In the genomic region with DNA sequence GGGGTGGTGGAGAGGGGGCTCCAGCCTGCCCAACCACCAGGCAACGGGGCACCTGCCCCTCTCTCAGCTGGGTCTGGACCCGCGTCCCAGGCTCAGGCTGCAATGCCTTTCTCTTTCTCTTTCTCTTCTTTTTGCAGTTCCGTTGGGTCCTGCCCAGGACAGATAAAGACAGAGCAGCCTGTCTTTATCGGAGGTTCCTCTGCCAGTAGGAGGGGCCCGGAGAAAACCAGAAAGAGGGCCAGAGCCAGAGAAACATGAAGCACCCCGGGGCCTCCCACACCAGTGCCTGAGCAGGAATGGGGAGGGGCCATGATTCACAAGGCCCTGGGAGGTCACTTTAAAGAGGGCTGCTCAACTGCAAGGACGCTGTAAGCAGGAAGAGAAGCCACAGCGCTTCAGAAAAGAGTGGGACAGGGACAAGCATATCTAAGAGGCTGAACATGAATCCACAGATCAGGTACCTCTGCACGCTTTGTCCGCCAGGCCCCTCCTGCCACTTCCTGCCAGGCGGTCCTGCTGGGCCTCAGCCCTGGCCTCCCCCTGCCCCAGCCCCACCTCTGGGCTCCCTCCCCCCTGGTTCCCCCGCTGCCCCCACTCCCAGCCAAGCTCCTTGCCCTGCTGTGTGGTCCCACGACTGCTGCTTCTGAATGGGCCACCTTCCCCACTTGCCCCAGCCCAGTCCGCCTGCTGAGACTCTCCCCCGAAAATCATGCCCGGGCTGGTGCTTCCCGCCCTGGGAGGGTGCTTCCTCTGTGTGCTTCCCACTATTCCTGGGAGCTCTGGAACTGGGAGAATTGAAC, we compare ENCODE assay signal across 1 cellular context.
A peak's percentile ranks its signal among the peaks of the same experiment; 100 is the strongest.
TF ChIP-seq lines count a peak whose summit lies in the region.

A gene (plus strand): TSS at position 335 of the 800 bp plus-strand sequence. CDS start 106 bp downstream, at position 441.

TF ChIP-seq in HepG2, 621 proteins besides CTCF, POLR2A, EP300 and RAD21 (continued from another document and continues in another):
- TF ChIP-seq, protein P1, sequence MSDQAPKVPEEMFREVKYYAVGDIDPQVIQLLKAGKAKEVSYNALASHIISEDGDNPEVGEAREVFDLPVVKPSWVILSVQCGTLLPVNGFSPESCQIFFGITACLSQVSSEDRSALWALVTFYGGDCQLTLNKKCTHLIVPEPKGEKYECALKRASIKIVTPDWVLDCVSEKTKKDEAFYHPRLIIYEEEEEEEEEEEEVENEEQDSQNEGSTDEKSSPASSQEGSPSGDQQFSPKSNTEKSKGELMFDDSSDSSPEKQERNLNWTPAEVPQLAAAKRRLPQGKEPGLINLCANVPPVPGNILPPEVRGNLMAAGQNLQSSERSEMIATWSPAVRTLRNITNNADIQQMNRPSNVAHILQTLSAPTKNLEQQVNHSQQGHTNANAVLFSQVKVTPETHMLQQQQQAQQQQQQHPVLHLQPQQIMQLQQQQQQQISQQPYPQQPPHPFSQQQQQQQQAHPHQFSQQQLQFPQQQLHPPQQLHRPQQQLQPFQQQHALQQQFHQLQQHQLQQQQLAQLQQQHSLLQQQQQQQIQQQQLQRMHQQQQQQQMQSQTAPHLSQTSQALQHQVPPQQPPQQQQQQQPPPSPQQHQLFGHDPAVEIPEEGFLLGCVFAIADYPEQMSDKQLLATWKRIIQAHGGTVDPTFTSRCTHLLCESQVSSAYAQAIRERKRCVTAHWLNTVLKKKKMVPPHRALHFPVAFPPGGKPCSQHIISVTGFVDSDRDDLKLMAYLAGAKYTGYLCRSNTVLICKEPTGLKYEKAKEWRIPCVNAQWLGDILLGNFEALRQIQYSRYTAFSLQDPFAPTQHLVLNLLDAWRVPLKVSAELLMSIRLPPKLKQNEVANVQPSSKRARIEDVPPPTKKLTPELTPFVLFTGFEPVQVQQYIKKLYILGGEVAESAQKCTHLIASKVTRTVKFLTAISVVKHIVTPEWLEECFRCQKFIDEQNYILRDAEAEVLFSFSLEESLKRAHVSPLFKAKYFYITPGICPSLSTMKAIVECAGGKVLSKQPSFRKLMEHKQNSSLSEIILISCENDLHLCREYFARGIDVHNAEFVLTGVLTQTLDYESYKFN (CRISPR knock-in tag; conservative IDR thresholded peaks at IDR 0.05): 0 out of 2 replicates have a peak, but pooled peaks have one; percentile 18
- TF ChIP-seq, protein P2, sequence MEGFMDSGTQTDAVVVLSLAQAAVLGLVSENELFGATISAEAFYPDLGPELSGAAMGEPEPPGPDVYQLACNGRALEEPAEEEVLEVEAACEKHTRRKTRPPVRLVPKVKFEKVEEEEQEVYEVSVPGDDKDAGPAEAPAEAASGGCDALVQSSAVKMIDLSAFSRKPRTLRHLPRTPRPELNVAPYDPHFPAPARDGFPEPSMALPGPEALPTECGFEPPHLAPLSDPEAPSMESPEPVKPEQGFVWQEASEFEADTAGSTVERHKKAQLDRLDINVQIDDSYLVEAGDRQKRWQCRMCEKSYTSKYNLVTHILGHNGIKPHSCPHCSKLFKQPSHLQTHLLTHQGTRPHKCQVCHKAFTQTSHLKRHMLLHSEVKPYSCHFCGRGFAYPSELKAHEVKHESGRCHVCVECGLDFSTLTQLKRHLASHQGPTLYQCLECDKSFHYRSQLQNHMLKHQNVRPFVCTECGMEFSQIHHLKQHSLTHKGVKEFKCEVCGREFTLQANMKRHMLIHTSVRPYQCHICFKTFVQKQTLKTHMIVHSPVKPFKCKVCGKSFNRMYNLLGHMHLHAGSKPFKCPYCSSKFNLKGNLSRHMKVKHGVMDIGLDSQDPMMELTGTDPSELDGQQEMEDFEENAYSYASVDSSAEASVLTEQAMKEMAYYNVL (CRISPR knock-in tag; IDR thresholded peaks at IDR 0.05; ENCODE audit: borderline replicate concordance): peak; percentile 17; the same call in 1 of the 2 replicates
- TF ChIP-seq MEIS1 (CRISPR knock-in tag; IDR thresholded peaks at IDR 0.05; ENCODE audit: borderline replicate concordance) (no peak), ZMYM4 (CRISPR knock-in tag; IDR thresholded peaks at IDR 0.05) (no peak), ZNF207 (IDR thresholded peaks at IDR 0.05; ENCODE audit: borderline replicate concordance) (no peak), AGO1 (IDR thresholded peaks at IDR 0.05; ENCODE audit: low read depth, low read length, poor library complexity, severe bottlenecking) (no peak), ZBTB38 (CRISPR knock-in tag; IDR thresholded peaks at IDR 0.05) (no peak), CBX1 (IDR thresholded peaks at IDR 0.05; ENCODE audit: low read depth) (no peak), TGIF2 (CRISPR knock-in tag; IDR thresholded peaks at IDR 0.05) (peak; percentile 23; the same call in 1 of the 2 replicates), FOXK1 (CRISPR knock-in tag; IDR thresholded peaks at IDR 0.05; ENCODE audit: borderline replicate concordance, low read depth) (peak; percentile 17; the same call in 1 of the 2 replicates), ZFP1 (CRISPR knock-in tag; IDR thresholded peaks at IDR 0.05) (no peak), MAFF (IDR thresholded peaks at IDR 0.05; ENCODE audit: low read depth, low read length) (no peak), ZNF569 (CRISPR knock-in tag; IDR thresholded peaks at IDR 0.05; ENCODE audit: borderline replicate concordance) (no peak), MED1 (CRISPR knock-in tag; IDR thresholded peaks at IDR 0.05) (peak; percentile 48; the same call in 1 of the 2 replicates), ZNF720 (CRISPR knock-in tag; IDR thresholded peaks at IDR 0.05) (no peak), ELF4 (CRISPR knock-in tag; IDR thresholded peaks at IDR 0.05; ENCODE audit: borderline replicate concordance) (no peak), ZBTB7B (CRISPR knock-in tag; IDR thresholded peaks at IDR 0.05) (0 out of 2 replicates have a peak, but pooled peaks have one; percentile 30), HNRNPUL1 (IDR thresholded peaks at IDR 0.05; ENCODE audit: low read depth, low read length) (no peak), ZNF891 (CRISPR knock-in tag; IDR thresholded peaks at IDR 0.05) (no peak), ZNF501 (CRISPR knock-in tag; IDR thresholded peaks at IDR 0.05) (0 out of 2 replicates have a peak, but pooled peaks have one; percentile 9), YY1 (IDR thresholded peaks at IDR 0.05; ENCODE audit: insufficient read depth, insufficient replicate concordance, low read depth, low read length) (peak; percentile 35), POLR2G (IDR thresholded peaks at IDR 0.05; ENCODE audit: low read depth, low read length) (peak; percentile 75), ZNF143 (CRISPR knock-in tag; IDR thresholded peaks at IDR 0.05) (0 out of 2 replicates have a peak, but pooled peaks have one; percentile 23), ZSCAN21 (CRISPR knock-in tag; IDR thresholded peaks at IDR 0.05; ENCODE audit: borderline replicate concordance) (no peak), ZNF510 (CRISPR knock-in tag; IDR thresholded peaks at IDR 0.05; ENCODE audit: low read depth) (no peak), TEAD2 (CRISPR knock-in tag; IDR thresholded peaks at IDR 0.05) (no peak), ZNF713 (CRISPR knock-in tag; IDR thresholded peaks at IDR 0.05) (no peak), ZNF343 (CRISPR knock-in tag; IDR thresholded peaks at IDR 0.05) (no peak)
- TF ChIP-seq, protein P3, sequence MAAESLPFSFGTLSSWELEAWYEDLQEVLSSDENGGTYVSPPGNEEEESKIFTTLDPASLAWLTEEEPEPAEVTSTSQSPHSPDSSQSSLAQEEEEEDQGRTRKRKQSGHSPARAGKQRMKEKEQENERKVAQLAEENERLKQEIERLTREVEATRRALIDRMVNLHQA (CRISPR knock-in tag; IDR thresholded peaks at IDR 0.05): no peak
- TF ChIP-seq, protein P4, sequence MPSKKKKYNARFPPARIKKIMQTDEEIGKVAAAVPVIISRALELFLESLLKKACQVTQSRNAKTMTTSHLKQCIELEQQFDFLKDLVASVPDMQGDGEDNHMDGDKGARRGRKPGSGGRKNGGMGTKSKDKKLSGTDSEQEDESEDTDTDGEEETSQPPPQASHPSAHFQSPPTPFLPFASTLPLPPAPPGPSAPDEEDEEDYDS (CRISPR knock-in tag; IDR thresholded peaks at IDR 0.05): peak; percentile 88
- TF ChIP-seq, protein P5, sequence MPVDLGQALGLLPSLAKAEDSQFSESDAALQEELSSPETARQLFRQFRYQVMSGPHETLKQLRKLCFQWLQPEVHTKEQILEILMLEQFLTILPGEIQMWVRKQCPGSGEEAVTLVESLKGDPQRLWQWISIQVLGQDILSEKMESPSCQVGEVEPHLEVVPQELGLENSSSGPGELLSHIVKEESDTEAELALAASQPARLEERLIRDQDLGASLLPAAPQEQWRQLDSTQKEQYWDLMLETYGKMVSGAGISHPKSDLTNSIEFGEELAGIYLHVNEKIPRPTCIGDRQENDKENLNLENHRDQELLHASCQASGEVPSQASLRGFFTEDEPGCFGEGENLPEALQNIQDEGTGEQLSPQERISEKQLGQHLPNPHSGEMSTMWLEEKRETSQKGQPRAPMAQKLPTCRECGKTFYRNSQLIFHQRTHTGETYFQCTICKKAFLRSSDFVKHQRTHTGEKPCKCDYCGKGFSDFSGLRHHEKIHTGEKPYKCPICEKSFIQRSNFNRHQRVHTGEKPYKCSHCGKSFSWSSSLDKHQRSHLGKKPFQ (CRISPR knock-in tag; IDR thresholded peaks at IDR 0.05; ENCODE audit: insufficient replicate concordance): no peak
- TF ChIP-seq, protein P6, sequence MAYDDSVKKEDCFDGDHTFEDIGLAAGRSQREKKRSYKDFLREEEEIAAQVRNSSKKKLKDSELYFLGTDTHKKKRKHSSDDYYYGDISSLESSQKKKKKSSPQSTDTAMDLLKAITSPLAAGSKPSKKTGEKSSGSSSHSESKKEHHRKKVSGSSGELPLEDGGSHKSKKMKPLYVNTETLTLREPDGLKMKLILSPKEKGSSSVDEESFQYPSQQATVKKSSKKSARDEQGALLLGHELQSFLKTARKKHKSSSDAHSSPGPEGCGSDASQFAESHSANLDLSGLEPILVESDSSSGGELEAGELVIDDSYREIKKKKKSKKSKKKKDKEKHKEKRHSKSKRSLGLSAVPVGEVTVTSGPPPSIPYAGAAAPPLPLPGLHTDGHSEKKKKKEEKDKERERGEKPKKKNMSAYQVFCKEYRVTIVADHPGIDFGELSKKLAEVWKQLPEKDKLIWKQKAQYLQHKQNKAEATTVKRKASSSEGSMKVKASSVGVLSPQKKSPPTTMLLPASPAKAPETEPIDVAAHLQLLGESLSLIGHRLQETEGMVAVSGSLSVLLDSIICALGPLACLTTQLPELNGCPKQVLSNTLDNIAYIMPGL (CRISPR knock-in tag; IDR thresholded peaks at IDR 0.05; ENCODE audit: borderline replicate concordance in 1 of 2, low read depth in 1 of 2): peak in 1 of 2 experiments; percentile 22; a peak in 2 of 4 replicates
- TF ChIP-seq, protein P7, sequence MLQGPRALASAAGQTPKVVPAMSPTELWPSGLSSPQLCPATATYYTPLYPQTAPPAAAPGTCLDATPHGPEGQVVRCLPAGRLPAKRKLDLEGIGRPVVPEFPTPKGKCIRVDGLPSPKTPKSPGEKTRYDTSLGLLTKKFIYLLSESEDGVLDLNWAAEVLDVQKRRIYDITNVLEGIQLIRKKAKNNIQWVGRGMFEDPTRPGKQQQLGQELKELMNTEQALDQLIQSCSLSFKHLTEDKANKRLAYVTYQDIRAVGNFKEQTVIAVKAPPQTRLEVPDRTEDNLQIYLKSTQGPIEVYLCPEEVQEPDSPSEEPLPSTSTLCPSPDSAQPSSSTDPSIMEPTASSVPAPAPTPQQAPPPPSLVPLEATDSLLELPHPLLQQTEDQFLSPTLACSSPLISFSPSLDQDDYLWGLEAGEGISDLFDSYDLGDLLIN (CRISPR knock-in tag; IDR thresholded peaks at IDR 0.05; ENCODE audit: borderline replicate concordance): no peak
- TF ChIP-seq, protein P8, sequence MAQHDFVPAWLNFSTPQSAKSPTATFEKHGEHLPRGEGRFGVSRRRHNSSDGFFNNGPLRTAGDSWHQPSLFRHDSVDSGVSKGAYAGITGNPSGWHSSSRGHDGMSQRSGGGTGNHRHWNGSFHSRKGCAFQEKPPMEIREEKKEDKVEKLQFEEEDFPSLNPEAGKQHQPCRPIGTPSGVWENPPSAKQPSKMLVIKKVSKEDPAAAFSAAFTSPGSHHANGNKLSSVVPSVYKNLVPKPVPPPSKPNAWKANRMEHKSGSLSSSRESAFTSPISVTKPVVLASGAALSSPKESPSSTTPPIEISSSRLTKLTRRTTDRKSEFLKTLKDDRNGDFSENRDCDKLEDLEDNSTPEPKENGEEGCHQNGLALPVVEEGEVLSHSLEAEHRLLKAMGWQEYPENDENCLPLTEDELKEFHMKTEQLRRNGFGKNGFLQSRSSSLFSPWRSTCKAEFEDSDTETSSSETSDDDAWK (CRISPR knock-in tag; IDR thresholded peaks at IDR 0.05): no peak
- TF ChIP-seq, protein P9, sequence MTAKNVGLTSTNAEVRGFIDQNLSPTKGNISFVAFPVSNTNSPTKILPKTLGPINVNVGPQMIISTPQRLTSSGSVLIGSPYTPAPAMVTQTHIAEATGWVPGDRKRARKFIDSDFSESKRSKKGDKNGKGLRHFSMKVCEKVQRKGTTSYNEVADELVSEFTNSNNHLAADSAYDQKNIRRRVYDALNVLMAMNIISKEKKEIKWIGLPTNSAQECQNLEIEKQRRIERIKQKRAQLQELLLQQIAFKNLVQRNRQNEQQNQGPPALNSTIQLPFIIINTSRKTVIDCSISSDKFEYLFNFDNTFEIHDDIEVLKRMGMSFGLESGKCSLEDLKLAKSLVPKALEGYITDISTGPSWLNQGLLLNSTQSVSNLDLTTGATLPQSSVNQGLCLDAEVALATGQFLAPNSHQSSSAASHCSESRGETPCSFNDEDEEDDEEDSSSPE (CRISPR knock-in tag; IDR thresholded peaks at IDR 0.05): 0 out of 2 replicates have a peak, but pooled peaks have one; percentile 19
- TF ChIP-seq, protein P10, sequence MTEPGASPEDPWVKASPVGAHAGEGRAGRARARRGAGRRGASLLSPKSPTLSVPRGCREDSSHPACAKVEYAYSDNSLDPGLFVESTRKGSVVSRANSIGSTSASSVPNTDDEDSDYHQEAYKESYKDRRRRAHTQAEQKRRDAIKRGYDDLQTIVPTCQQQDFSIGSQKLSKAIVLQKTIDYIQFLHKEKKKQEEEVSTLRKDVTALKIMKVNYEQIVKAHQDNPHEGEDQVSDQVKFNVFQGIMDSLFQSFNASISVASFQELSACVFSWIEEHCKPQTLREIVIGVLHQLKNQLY (CRISPR knock-in tag; IDR thresholded peaks at IDR 0.05): no peak
- TF ChIP-seq, protein P11, sequence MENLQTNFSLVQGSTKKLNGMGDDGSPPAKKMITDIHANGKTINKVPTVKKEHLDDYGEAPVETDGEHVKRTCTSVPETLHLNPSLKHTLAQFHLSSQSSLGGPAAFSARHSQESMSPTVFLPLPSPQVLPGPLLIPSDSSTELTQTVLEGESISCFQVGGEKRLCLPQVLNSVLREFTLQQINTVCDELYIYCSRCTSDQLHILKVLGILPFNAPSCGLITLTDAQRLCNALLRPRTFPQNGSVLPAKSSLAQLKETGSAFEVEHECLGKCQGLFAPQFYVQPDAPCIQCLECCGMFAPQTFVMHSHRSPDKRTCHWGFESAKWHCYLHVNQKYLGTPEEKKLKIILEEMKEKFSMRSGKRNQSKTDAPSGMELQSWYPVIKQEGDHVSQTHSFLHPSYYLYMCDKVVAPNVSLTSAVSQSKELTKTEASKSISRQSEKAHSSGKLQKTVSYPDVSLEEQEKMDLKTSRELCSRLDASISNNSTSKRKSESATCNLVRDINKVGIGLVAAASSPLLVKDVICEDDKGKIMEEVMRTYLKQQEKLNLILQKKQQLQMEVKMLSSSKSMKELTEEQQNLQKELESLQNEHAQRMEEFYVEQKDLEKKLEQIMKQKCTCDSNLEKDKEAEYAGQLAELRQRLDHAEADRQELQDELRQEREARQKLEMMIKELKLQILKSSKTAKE (CRISPR knock-in tag; IDR thresholded peaks at IDR 0.05; ENCODE audit: borderline replicate concordance): no peak
- TF ChIP-seq, protein P12, sequence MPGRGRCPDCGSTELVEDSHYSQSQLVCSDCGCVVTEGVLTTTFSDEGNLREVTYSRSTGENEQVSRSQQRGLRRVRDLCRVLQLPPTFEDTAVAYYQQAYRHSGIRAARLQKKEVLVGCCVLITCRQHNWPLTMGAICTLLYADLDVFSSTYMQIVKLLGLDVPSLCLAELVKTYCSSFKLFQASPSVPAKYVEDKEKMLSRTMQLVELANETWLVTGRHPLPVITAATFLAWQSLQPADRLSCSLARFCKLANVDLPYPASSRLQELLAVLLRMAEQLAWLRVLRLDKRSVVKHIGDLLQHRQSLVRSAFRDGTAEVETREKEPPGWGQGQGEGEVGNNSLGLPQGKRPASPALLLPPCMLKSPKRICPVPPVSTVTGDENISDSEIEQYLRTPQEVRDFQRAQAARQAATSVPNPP (CRISPR knock-in tag; IDR thresholded peaks at IDR 0.05): no peak
